ENCODE assay signal across 8 cellular contexts in genomic region chr7:75171822-75172221, GRCh38.
DNase-seq lines count a peak whose midpoint lies in the region; ATAC-seq and TF ChIP-seq lines count a peak whose summit lies in the region.
"Not testable (repeated sequence)": the region's sequence is repeated elsewhere in the genome, so short reads cannot be mapped to it uniquely, and the experiment has no call there.

No MANE protein-coding gene starts in this region.

- H3K27me3 ChIP-seq in left lung, upper lobe of left lung: not testable (repeated sequence)

- not testable (repeated sequence) for H3K4me1 ChIP-seq in left lung, upper lobe of left lung

- not testable (repeated sequence) for H3K27ac Mint-ChIP-seq in activated CD8-positive, alpha-beta T cell treated with anti-CD3 and anti-CD28 coated beads for 36 hours

- not testable (repeated sequence) for H3K27me3 Mint-ChIP-seq in activated CD8-positive, alpha-beta T cell treated with anti-CD3 and anti-CD28 coated beads for 36 hours

- H3K36me3 ChIP-seq in left lung, upper lobe of left lung: not testable (repeated sequence)

- not testable (repeated sequence) for DNase-seq in activated CD8-positive, alpha-beta T cell treated with anti-CD3 and anti-CD28 coated beads for 36 hours; left lung; upper lobe of left lung

- not testable (repeated sequence) for TF ChIP-seq EP300 in upper lobe of left lung (IDR thresholded peaks at IDR 0.05)

- TF ChIP-seq CTCF in activated CD8-positive, alpha-beta T cell treated with anti-CD3 and anti-CD28 coated beads for 36 hours (IDR thresholded peaks at IDR 0.05); left lung (IDR thresholded peaks at IDR 0.05); upper lobe of left lung (IDR thresholded peaks at IDR 0.05): not testable (repeated sequence)

- CTCF ChIA-PET in activated CD8-positive, alpha-beta T cell treated with anti-CD3 and anti-CD28 coated beads for 36 hours (lab: Charles Lee), result not testable (repeated sequence)

- no CpG with 5 or more reads among the region's 15 CpGs for WGBS in upper lobe of left lung, 2 donors

- H3K9me3 Mint-ChIP-seq in activated CD8-positive, alpha-beta T cell treated with anti-CD3 and anti-CD28 coated beads for 36 hours, result not testable (repeated sequence)

- not testable (repeated sequence) for H3K4me3 Mint-ChIP-seq in activated CD8-positive, alpha-beta T cell treated with anti-CD3 and anti-CD28 coated beads for 36 hours

- H3K9me3 ChIP-seq in left lung, upper lobe of left lung: not testable (repeated sequence)

- H3K4me1 Mint-ChIP-seq in activated CD8-positive, alpha-beta T cell treated with anti-CD3 and anti-CD28 coated beads for 36 hours (ENCODE audit: low read depth), result not testable (repeated sequence)

- not testable (repeated sequence) for TF ChIP-seq POLR2A in upper lobe of left lung (IDR thresholded peaks at IDR 0.05)

- not testable (repeated sequence) for H3K36me3 Mint-ChIP-seq in activated CD8-positive, alpha-beta T cell treated with anti-CD3 and anti-CD28 coated beads for 36 hours (ENCODE audit: low read depth)

- ATAC-seq in GM18861 (IDR thresholded peaks at IDR 0.05; ENCODE audit: unreplicated experiment), result peak; percentile 72
- ATAC-seq in GM19455 (IDR thresholded peaks at IDR 0.05; ENCODE audit: unreplicated experiment), result peak; percentile 79
- peak; percentile 89 for ATAC-seq in GM21786 (IDR thresholded peaks at IDR 0.05; ENCODE audit: unreplicated experiment)
- peak; percentile 76 for ATAC-seq in HG02981 (IDR thresholded peaks at IDR 0.05; ENCODE audit: unreplicated experiment)
- ATAC-seq in HG03432 (IDR thresholded peaks at IDR 0.05; ENCODE audit: unreplicated experiment), result peak; percentile 86
- ATAC-seq in activated CD8-positive, alpha-beta T cell treated with anti-CD3 and anti-CD28 coated beads for 36 hours, result peak; percentile 58
- peak; percentile 80 for ATAC-seq in left lung
- peak; percentile 85 to 90 for ATAC-seq in upper lobe of left lung (ENCODE audit: low FRiP score in 2 of 2)

- intact Hi-C loops in activated CD8-positive, alpha-beta T cell treated with anti-CD3 and anti-CD28 coated beads for 36 hours (cut with micrococcal nuclease); left lung (cut with DNase I): not testable (repeated sequence)

- POLR2A ChIA-PET in activated CD8-positive, alpha-beta T cell treated with anti-CD3 and anti-CD28 coated beads for 36 hours (lab: Charles Lee), result not testable (repeated sequence)

- not testable (repeated sequence) for H3K27ac ChIP-seq in left lung, upper lobe of left lung

- not testable (repeated sequence) for H3K4me3 ChIP-seq in left lung, upper lobe of left lung
